Comparison of ENCODE assay signal across 33 cellular contexts in genomic region chr5:3167473-3167872, GRCh38.
"Had no signal": no experiment of that assay in that cellular context is flagged by ENCODE, and none has a peak within 500 bp of the region (broad histone marks: within the 10 kb centered on the region; RNA-seq: fewer than 3 reads in every experiment).

No MANE protein-coding gene starts in this region.

- H3K9me3 ChIP-seq: adrenal gland, body of pancreas had no signal

- DNase-seq: activated effector memory CD4-positive, alpha-beta T cell treated with anti-CD3 and anti-CD28 coated beads, Interleukin-2, amount 50 U/mL, for 16 hours; activated effector memory CD4-positive, alpha-beta T cell treated with Interleukin-2 at 50 U/mL for 16 hours; activated gamma-delta T cell; activated gamma-delta T cell treated with Interleukin-2 at 50 U/mL for 16 hours; activated naive CD4-positive, alpha-beta T cell; activated naive CD4-positive, alpha-beta T cell treated with anti-CD3 and anti-CD28 coated beads for 36 hours; activated naive CD4-positive, alpha-beta T cell treated with anti-CD3 and anti-CD28 coated beads, Interleukin-2, amount 10 ng/mL, durations not matched to agents 7 days and 5 days; activated naive CD4-positive, alpha-beta T cell treated with anti-CD3 and anti-CD28 coated beads, Interleukin-2, amount 50 U/mL, for 16 hours; activated naive CD4-positive, alpha-beta T cell treated with Interleukin-2 at 50 U/mL for 16 hours; activated naive CD8-positive, alpha-beta T cell treated with anti-CD3 and anti-CD28 coated beads for 36 hours; activated naive CD8-positive, alpha-beta T cell treated with anti-CD3 and anti-CD28 coated beads, Interleukin-2, amount 10 ng/mL, durations not matched to agents 7 days and 5 days; activated naive CD8-positive, alpha-beta T cell treated with anti-CD3 and anti-CD28 coated beads, Interleukin-2, amount 50 U/mL, for 24 hours; activated T-cell treated with anti-CD3 and anti-CD28 coated beads, Interleukin-2, amount 50 U/mL, for 24 hours; activated T-cell treated with anti-CD3 and anti-CD28 coated beads, Interleukin-2, amount 50 U/mL, for 4 hours; activated T-cell treated with anti-CD3 and anti-CD28 coated beads, Interleukin-2, amount 50 U/mL, for 48 hours; activated T-cell treated with anti-CD3 and anti-CD28 coated beads, Interleukin-2, amount 50 U/mL, for 72 hours; adrenal gland; amniotic stem cell; amygdala; anterior cingulate cortex; aorta; body of pancreas; brain microvascular endothelial cell; caudate nucleus; central memory CD4-positive, alpha-beta T cell; cerebellar nuclear complex had no signal

- FAIRE-seq: astrocyte, bronchial epithelial cell had no signal

- H3K4me1 ChIP-seq: adrenal gland, ascending aorta, body of pancreas, breast epithelium had no signal

- H3K27me3 ChIP-seq: adrenal gland, ascending aorta, body of pancreas, brain microvascular endothelial cell, breast epithelium, cardiac muscle cell had no signal

- ATAC-seq: activated naive CD4-positive, alpha-beta T cell treated with anti-CD3 and anti-CD28 coated beads, Interleukin-2, amount 50 U/mL, for 72 hours; activated naive CD8-positive, alpha-beta T cell treated with anti-CD3 and anti-CD28 coated beads, Interleukin-2, amount 50 U/mL, for 24 hours; activated T-cell treated with anti-CD3 and anti-CD28 coated beads, Interleukin-2, amount 50 U/mL, for 4 hours; activated T-cell treated with anti-CD3 and anti-CD28 coated beads, Interleukin-2, amount 50 U/mL, for 72 hours; activated T-helper 17 cell treated with anti-CD3 and anti-CD28 coated beads, Interleukin-2, amount 50 U/mL, for 72 hours; body of pancreas had no signal

- H3K4me3 ChIP-seq: adrenal gland, ascending aorta, body of pancreas, breast epithelium, cardiac muscle cell had no signal

- H3K27ac ChIP-seq: adrenal gland, ascending aorta, body of pancreas, brain microvascular endothelial cell, breast epithelium, cardiac muscle cell had no signal

- H3K36me3 ChIP-seq: adrenal gland, ascending aorta, brain microvascular endothelial cell, breast epithelium, cardiac muscle cell had no signal
